ENCODE assay signal across 1 cellular context in genomic region chr17:62688398-62689140, GRCh38.
TF ChIP-seq lines count a peak whose summit lies in the region.

No MANE protein-coding gene starts in this region.

TF ChIP-seq in IMR-90, 13 proteins besides CTCF, POLR2A, EP300 and RAD21 (continued from another document):
- TF ChIP-seq USF2 (IDR thresholded peaks at IDR 0.05; ENCODE audit: low read depth, low read length) = no peak
